9 cellular contexts compared by ENCODE assay signal in the genomic region with DNA sequence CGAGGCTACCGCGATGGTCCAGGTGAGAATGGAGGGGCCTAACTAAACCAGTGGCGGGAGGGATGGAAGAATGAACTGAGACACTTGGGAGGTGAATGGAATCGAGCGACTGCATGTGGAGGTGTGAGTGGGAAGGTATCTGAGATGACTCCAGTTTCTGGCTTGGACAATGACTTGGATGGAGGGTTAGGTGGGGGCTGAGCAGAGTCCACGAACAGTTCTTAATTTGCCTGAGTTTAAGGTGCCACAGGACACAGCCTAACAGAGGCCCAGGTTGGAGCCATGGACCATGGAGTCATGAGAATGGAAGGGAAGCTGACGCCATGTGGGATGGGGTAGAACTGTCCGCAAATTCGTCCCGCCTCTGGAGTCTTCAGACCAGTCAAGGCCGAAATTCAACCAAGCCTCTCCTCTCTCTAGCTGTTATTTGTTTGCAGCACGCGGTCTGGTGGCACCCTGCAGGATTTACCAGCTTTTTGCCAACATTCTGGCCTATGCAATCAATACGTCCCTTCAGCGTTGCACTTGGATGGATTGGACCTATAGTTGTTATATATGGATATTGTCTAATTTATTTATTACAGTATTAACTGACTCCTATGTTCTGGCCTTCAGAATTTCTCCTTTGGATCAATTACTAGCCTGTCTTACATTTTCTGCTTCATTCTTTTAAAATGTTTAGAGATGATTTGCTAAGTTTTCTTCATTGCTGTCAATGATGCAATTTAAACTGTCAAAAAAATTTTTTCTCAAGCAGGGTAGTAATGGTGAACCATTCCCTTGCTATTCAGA. TPM values are rescaled to one million over a fixed set of nuclear protein-coding genes. Genes with fewer than 3 reads are reported as not detected.
DNase-seq lines count a peak whose midpoint lies in the region; ATAC-seq and TF ChIP-seq lines count a peak whose summit lies in the region.
"Had no signal": no experiment of that assay in that cellular context is flagged by ENCODE, and none has a peak within 500 bp of the region (broad histone marks: within the 10 kb centered on the region; RNA-seq: fewer than 3 reads in every experiment).

No MANE protein-coding gene starts in this region.

- peaks cover 37 to 56% (median 47%) of the 10 kb centered on the region in 11 experiments for H3K36me3 ChIP-seq in BLaER1 treated with 17β-estradiol and CSF1 and Interleukin-3, amounts not matched to agents 10 nM and 100 nM
- H3K36me3 ChIP-seq in KMS-11 (ENCODE audit: insufficient read depth), result no peaks in the 10 kb centered on the region
- peaks cover 4 to 44% of the 10 kb centered on the region in 2 donors for H3K36me3 ChIP-seq in neuronal stem cell (replicated peaks in 1 of 2; ENCODE audit: control insufficient read depth in 2 of 2, insufficient read depth in 2 of 2, low read length in 2 of 2)

- H3K9me3 Mint-ChIP-seq in activated T-helper 1 cell treated with anti-CD3 and anti-CD28 coated beads, Interleukin-12 subunit alpha, Interleukin-12 subunit beta, Interleukin-2, Interleukin-4 antibody, amounts not matched to agents 30 ng/mL and 10 ng/mL and 1 ng/mL, durations not matched to agents 14 hours and 24 hours and 36 hours, result no peaks in the 10 kb centered on the region
- H3K9me3 Mint-ChIP-seq: naive B cell had no signal

- peak overlapping the region in 9 of 11 experiments; percentile 2 to 92 (median 81); a peak in 12 of 22 replicates for H3K27ac ChIP-seq in BLaER1 treated with 17β-estradiol and CSF1 and Interleukin-3, amounts not matched to agents 10 nM and 100 nM
- H3K27ac ChIP-seq in KMS-11 (no peak overlapping the region), coronary artery (peak overlapping the region; percentile 35 to 85), neuronal stem cell (replicated peaks; ENCODE audit: low read length) (no peak overlapping the region)

- H3K4me1 ChIP-seq in BLaER1 treated with 17β-estradiol and CSF1 and Interleukin-3, amounts not matched to agents 10 nM and 100 nM, result peaks cover 18 to 26% (median 21%) of the 10 kb centered on the region in 10 experiments
- H3K4me1 ChIP-seq in KMS-11 (ENCODE audit: low read depth, poor library complexity, severe bottlenecking) (peaks cover 12% of the 10 kb centered on the region), neuronal stem cell (ENCODE audit: control insufficient read depth in 2 of 2, insufficient read depth in 1 of 2, low read depth in 1 of 2, low read length in 2 of 2) (peaks cover 13% of the 10 kb centered on the region in 2 donors)

- intact Hi-C loops in activated T-helper 1 cell treated with anti-CD3 and anti-CD28 coated beads, Interleukin-12 subunit alpha, Interleukin-12 subunit beta, Interleukin-2, Interleukin-4 antibody, amounts not matched to agents 30 ng/mL and 10 ng/mL and 1 ng/mL, durations not matched to agents 14 hours and 24 hours and 36 hours (cut with micrococcal nuclease), result loop anchor here (1.0 to 10.0 kb wide), 4 partner anchors 28 to 289 kb away; no protein-coding TSS in a partner anchor

- no CpG with 5 or more reads among the region's 16 CpGs for WGBS in neuronal stem cell (ENCODE audit: extremely low coverage in 2 of 2, insufficient read length in 2 of 2, insufficient replicate concordance in 1 of 2), 2 donors

- H2AK5ac ChIP-seq in neuronal stem cell (ENCODE audit: low read depth, low read length), result peak overlapping the region; percentile 51

- no peak for ATAC-seq in GM19397 (IDR thresholded peaks at IDR 0.05; ENCODE audit: unreplicated experiment)

- no peak overlapping the region for H3K27ac Mint-ChIP-seq in activated T-helper 1 cell treated with anti-CD3 and anti-CD28 coated beads, Interleukin-12 subunit alpha, Interleukin-12 subunit beta, Interleukin-2, Interleukin-4 antibody, amounts not matched to agents 30 ng/mL and 10 ng/mL and 1 ng/mL, durations not matched to agents 14 hours and 24 hours and 36 hours

- H2BK15ac ChIP-seq in neuronal stem cell (ENCODE audit: low read length), result no peak overlapping the region

- H2BK12ac ChIP-seq in neuronal stem cell (ENCODE audit: low read length), result no peak overlapping the region

- H3K4me1 Mint-ChIP-seq in activated T-helper 1 cell treated with anti-CD3 and anti-CD28 coated beads, Interleukin-12 subunit alpha, Interleukin-12 subunit beta, Interleukin-2, Interleukin-4 antibody, amounts not matched to agents 30 ng/mL and 10 ng/mL and 1 ng/mL, durations not matched to agents 14 hours and 24 hours and 36 hours (ENCODE audit: low read depth), result peaks cover 8% of the 10 kb centered on the region

- peaks cover 0 to 40% (median 24%) of the 10 kb centered on the region in 11 experiments; a peak in 16 of 22 replicates for H4K20me1 ChIP-seq in BLaER1 treated with 17β-estradiol and CSF1 and Interleukin-3, amounts not matched to agents 10 nM and 100 nM
- no peaks in the 10 kb centered on the region for H4K20me1 ChIP-seq in KMS-11 (ENCODE audit: insufficient read depth)

- DNase-seq in coronary artery (ENCODE audit: low spot score), result no peak
- no peak for DNase-seq in neuronal stem cell (ENCODE audit: low spot score)
- DNase-seq in NCI-H2107 treated with DMSO at 0.1 percent for 48 hours (lab: John Stamatoyannopoulos, UW; ENCODE audit: unreplicated experiment), result no peak
- DNase-seq in NCI-H1930 (lab: John Stamatoyannopoulos, UW), result no peak
- no peak for DNase-seq in activated T-helper 1 cell treated with anti-CD3 and anti-CD28 coated beads, Interleukin-12 subunit alpha, Interleukin-12 subunit beta, Interleukin-2, Interleukin-4 antibody, amounts not matched to agents 30 ng/mL and 10 ng/mL and 1 ng/mL, durations not matched to agents 14 hours and 24 hours and 36 hours (ENCODE audit: low spot score)

- H3K4me3 Mint-ChIP-seq in activated T-helper 1 cell treated with anti-CD3 and anti-CD28 coated beads, Interleukin-12 subunit alpha, Interleukin-12 subunit beta, Interleukin-2, Interleukin-4 antibody, amounts not matched to agents 30 ng/mL and 10 ng/mL and 1 ng/mL, durations not matched to agents 14 hours and 24 hours and 36 hours, result no peak overlapping the region

- TF ChIP-seq CTCF in KMS-11 (conservative IDR thresholded peaks at IDR 0.05; ENCODE audit: low read depth, low read length), result no peak
- TF ChIP-seq CTCF in coronary artery (IDR thresholded peaks at IDR 0.05), result no peak

- no peaks in the 10 kb centered on the region for H3K9me3 ChIP-seq in BLaER1 treated with 17β-estradiol and CSF1 and Interleukin-3, amounts not matched to agents 10 nM and 100 nM (replicated peaks in 1 of 11)
- H3K9me3 ChIP-seq in neuronal stem cell (replicated peaks in 1 of 2; ENCODE audit: control insufficient read depth in 2 of 2, insufficient read depth in 1 of 2, low read depth in 1 of 2, low read length in 2 of 2), result peaks cover 0 to 2% of the 10 kb centered on the region in 2 donors

- peaks cover 12% of the 10 kb centered on the region; the same call in 1 of the 2 replicates for H3K79me2 ChIP-seq in KMS-11 (ENCODE audit: insufficient read depth, low read depth)

- H2BK5ac ChIP-seq in neuronal stem cell (ENCODE audit: low read length), result no peak overlapping the region

- no peaks in the 10 kb centered on the region for H3K79me1 ChIP-seq in neuronal stem cell (ENCODE audit: low read depth, low read length)

- no peak overlapping the region for H4K8ac ChIP-seq in neuronal stem cell (ENCODE audit: low read depth, low read length)

- H2BK120ac ChIP-seq in neuronal stem cell (ENCODE audit: low read depth, low read length), result no peak overlapping the region

- H3K23ac ChIP-seq in neuronal stem cell (ENCODE audit: low read depth, low read length, poor library complexity), result peak overlapping the region; percentile 61

- H3K14ac ChIP-seq in neuronal stem cell (ENCODE audit: low read length), result no peak overlapping the region

- H3K4ac ChIP-seq in neuronal stem cell (ENCODE audit: low read length), result no peak overlapping the region

- no peak overlapping the region for H4K91ac ChIP-seq in neuronal stem cell (ENCODE audit: low read depth, low read length, poor library complexity)

- H2AFZ ChIP-seq in KMS-11 (ENCODE audit: low read depth) (peak overlapping the region; percentile 84), neuronal stem cell (ENCODE audit: low read length) (peak overlapping the region; percentile 87)

- peak overlapping the region; percentile 84 to 93 (median 89); a peak in 21 of 22 replicates for H3K9ac ChIP-seq in BLaER1 treated with 17β-estradiol and CSF1 and Interleukin-3, amounts not matched to agents 10 nM and 100 nM
- 0 out of 2 replicates have a peak overlapping the region, but pooled peaks have one; percentile 75 for H3K9ac ChIP-seq in KMS-11
- peak overlapping the region; percentile 75 for H3K9ac ChIP-seq in neuronal stem cell (ENCODE audit: low read depth, low read length, poor library complexity)

- H3K18ac ChIP-seq in neuronal stem cell (ENCODE audit: low read length), result peak overlapping the region; percentile 42

- no peaks in the 10 kb centered on the region for H3K27me3 Mint-ChIP-seq in activated T-helper 1 cell treated with anti-CD3 and anti-CD28 coated beads, Interleukin-12 subunit alpha, Interleukin-12 subunit beta, Interleukin-2, Interleukin-4 antibody, amounts not matched to agents 30 ng/mL and 10 ng/mL and 1 ng/mL, durations not matched to agents 14 hours and 24 hours and 36 hours (ENCODE audit: insufficient read depth)
- H3K27me3 Mint-ChIP-seq: naive B cell had no signal

- H3K4me2 ChIP-seq in BLaER1 treated with 17β-estradiol and CSF1 and Interleukin-3, amounts not matched to agents 10 nM and 100 nM, result peak overlapping the region; percentile 82 to 99 (median 94)
- H3K4me2 ChIP-seq in KMS-11, result peak overlapping the region; percentile 90
- H3K4me2 ChIP-seq in neuronal stem cell (ENCODE audit: insufficient read depth, low read length, poor library complexity, severe bottlenecking), result peak overlapping the region; percentile 81

- peaks cover 16% of the 10 kb centered on the region for H3K36me3 Mint-ChIP-seq in activated T-helper 1 cell treated with anti-CD3 and anti-CD28 coated beads, Interleukin-12 subunit alpha, Interleukin-12 subunit beta, Interleukin-2, Interleukin-4 antibody, amounts not matched to agents 30 ng/mL and 10 ng/mL and 1 ng/mL, durations not matched to agents 14 hours and 24 hours and 36 hours (ENCODE audit: low read depth)

- H3K4me3 ChIP-seq in BLaER1 treated with 17β-estradiol and CSF1 and Interleukin-3, amounts not matched to agents 10 nM and 100 nM, result peak overlapping the region; percentile 74 to 87 (median 81)
- H3K4me3 ChIP-seq in KMS-11 (IDR thresholded peaks at IDR 0.05; ENCODE audit: insufficient read depth, low read depth, low read length) (no peak overlapping the region), coronary artery (peak overlapping the region; percentile 96), neuronal stem cell (ENCODE audit: low read length in 2 of 2) (peak overlapping the region; percentile 70 to 73)

- no peaks in the 10 kb centered on the region for H3K27me3 ChIP-seq in BLaER1 treated with 17β-estradiol and CSF1 and Interleukin-3, amounts not matched to agents 10 nM and 100 nM
- H3K27me3 ChIP-seq in KMS-11 (ENCODE audit: insufficient read depth, low read depth) (no peaks in the 10 kb centered on the region), neuronal stem cell (ENCODE audit: control insufficient read depth in 3 of 3, insufficient read depth in 3 of 3, low read depth in 1 of 3, low read length in 3 of 3) (no peaks in the 10 kb centered on the region)

RNA-seq across cellular contexts. Expression of a gene that starts 0.9 kb away (rescaled TPM):
- 69.7 TPM for polyA plus RNA-seq in neuronal stem cell (2013, experiment 1 of 2)
- 67.9 TPM for polyA plus RNA-seq in neuronal stem cell (2013, experiment 2 of 2)
- total RNA-seq in activated T-helper 1 cell treated with anti-CD3 and anti-CD28 coated beads, Interleukin-12 subunit alpha, Interleukin-12 subunit beta, Interleukin-2, Interleukin-4 antibody, amounts not matched to agents 30 ng/mL and 10 ng/mL and 1 ng/mL, durations not matched to agents 14 hours and 24 hours and 36 hours, result 94.2 and 98.2 TPM in 2 replicates

RNA-seq across cellular contexts. Expression of a gene that starts 30.0 kb away (rescaled TPM):
- 73.6 TPM for polyA plus RNA-seq in neuronal stem cell (2013, experiment 1 of 2)
- 76.4 TPM for polyA plus RNA-seq in neuronal stem cell (2013, experiment 2 of 2)
- total RNA-seq in activated T-helper 1 cell treated with anti-CD3 and anti-CD28 coated beads, Interleukin-12 subunit alpha, Interleukin-12 subunit beta, Interleukin-2, Interleukin-4 antibody, amounts not matched to agents 30 ng/mL and 10 ng/mL and 1 ng/mL, durations not matched to agents 14 hours and 24 hours and 36 hours, result 207 and 221 TPM in 2 replicates

RNA-seq across cellular contexts. Expression of a gene that starts 49.8 kb away (rescaled TPM):
- polyA plus RNA-seq in neuronal stem cell (2013, experiment 1 of 2), result 56.1 TPM
- 58.1 TPM for polyA plus RNA-seq in neuronal stem cell (2013, experiment 2 of 2)
- 437 and 457 TPM in 2 replicates for total RNA-seq in activated T-helper 1 cell treated with anti-CD3 and anti-CD28 coated beads, Interleukin-12 subunit alpha, Interleukin-12 subunit beta, Interleukin-2, Interleukin-4 antibody, amounts not matched to agents 30 ng/mL and 10 ng/mL and 1 ng/mL, durations not matched to agents 14 hours and 24 hours and 36 hours

Comparison
In these comparisons a context has a peak if more than half of its experiments do, and no peak if none do; other contexts are left out.
1. H3K27ac ChIP-seq: peak in BLaER1 treated with 17β-estradiol and CSF1 and Interleukin-3, amounts not matched to agents 10 nM and 100 nM (9 of 11) and coronary artery (2 of 2); none in KMS-11 (single experiment) and neuronal stem cell (single experiment).
2. Peak in every context shown above with its lines, with median percentiles within 50 percentile points of each other: H3K4me2 ChIP-seq and H3K9ac ChIP-seq.